In the genomic region with DNA sequence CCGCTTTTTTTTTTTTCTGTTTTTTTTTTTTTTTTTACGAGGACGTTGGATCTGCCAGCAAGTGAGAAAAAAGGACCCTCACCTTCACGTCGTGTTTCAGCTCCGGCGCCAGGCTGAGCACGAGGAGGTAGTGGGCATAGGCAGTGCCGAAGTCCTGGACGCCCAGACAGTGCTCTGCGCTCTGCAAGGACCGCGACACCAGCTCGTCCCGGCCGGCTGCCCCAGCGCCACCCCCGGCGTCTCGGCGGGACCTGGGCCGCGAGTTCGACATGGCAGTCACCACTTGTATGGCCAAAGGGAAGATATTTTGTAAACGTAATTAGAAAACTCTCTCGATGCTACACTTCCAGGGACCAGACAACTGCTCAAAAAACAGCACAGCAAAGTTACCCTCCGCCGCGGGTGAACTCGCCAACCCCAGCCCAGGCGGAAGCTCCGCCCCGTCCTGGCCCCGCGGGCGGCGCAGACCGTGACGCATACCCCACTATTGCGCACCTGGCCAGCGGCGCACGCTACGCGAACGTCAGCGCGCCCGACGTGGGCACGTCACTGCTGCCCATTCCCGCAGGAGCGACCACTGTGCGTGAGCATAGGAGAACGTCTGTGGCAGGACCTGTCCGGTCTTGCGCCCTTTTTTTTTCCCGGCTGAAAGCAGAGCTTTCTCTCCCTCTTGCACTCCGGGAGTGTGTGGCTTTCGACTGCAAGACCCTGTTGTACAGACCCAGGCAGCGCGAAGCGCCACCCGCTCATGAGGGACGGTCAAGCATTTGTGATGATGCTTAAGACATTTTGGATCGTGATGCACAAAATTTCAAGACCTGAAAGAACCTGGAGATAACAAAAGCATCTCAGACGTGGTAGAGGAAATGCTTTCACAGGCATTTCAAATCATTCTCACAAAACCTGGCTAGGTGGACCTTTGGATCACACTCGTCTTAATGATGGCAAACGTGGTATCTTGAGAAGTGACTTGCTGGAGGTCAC, we compare ENCODE assay signal across 1 cellular context.
TF ChIP-seq lines count a peak whose summit lies in the region.

PRMT9 (minus strand) TSS at position 447 of the 984 bp plus-strand sequence; CDS start at position 271, 176 bp downstream.

TF ChIP-seq in HepG2, 621 proteins besides CTCF, POLR2A, EP300 and RAD21 (continued from another document):
- TF ChIP-seq, protein P1, sequence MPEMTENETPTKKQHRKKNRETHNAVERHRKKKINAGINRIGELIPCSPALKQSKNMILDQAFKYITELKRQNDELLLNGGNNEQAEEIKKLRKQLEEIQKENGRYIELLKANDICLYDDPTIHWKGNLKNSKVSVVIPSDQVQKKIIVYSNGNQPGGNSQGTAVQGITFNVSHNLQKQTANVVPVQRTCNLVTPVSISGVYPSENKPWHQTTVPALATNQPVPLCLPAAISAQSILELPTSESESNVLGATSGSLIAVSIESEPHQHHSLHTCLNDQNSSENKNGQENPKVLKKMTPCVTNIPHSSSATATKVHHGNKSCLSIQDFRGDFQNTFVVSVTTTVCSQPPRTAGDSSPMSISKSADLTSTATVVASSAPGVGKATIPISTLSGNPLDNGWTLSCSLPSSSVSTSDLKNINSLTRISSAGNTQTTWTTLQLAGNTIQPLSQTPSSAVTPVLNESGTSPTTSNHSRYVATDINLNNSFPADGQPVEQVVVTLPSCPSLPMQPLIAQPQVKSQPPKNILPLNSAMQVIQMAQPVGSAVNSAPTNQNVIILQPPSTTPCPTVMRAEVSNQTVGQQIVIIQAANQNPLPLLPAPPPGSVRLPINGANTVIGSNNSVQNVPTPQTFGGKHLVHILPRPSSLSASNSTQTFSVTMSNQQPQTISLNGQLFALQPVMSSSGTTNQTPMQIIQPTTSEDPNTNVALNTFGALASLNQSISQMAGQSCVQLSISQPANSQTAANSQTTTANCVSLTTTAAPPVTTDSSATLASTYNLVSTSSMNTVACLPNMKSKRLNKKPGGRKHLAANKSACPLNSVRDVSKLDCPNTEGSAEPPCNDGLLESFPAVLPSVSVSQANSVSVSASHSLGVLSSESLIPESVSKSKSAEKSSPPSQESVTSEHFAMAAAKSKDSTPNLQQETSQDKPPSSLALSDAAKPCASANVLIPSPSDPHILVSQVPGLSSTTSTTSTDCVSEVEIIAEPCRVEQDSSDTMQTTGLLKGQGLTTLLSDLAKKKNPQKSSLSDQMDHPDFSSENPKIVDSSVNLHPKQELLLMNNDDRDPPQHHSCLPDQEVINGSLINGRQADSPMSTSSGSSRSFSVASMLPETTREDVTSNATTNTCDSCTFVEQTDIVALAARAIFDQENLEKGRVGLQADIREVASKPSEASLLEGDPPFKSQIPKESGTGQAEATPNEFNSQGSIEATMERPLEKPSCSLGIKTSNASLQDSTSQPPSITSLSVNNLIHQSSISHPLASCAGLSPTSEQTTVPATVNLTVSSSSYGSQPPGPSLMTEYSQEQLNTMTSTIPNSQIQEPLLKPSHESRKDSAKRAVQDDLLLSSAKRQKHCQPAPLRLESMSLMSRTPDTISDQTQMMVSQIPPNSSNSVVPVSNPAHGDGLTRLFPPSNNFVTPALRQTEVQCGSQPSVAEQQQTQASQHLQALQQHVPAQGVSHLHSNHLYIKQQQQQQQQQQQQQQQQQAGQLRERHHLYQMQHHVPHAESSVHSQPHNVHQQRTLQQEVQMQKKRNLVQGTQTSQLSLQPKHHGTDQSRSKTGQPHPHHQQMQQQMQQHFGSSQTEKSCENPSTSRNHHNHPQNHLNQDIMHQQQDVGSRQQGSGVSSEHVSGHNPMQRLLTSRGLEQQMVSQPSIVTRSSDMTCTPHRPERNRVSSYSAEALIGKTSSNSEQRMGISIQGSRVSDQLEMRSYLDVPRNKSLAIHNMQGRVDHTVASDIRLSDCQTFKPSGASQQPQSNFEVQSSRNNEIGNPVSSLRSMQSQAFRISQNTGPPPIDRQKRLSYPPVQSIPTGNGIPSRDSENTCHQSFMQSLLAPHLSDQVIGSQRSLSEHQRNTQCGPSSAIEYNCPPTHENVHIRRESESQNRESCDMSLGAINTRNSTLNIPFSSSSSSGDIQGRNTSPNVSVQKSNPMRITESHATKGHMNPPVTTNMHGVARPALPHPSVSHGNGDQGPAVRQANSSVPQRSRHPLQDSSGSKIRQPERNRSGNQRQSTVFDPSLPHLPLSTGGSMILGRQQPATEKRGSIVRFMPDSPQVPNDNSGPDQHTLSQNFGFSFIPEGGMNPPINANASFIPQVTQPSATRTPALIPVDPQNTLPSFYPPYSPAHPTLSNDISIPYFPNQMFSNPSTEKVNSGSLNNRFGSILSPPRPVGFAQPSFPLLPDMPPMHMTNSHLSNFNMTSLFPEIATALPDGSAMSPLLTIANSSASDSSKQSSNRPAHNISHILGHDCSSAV (CRISPR knock-in tag; IDR thresholded peaks at IDR 0.05; ENCODE audit: borderline replicate concordance) = 0 out of 2 replicates have a peak, but pooled peaks have one; percentile 9
- TF ChIP-seq XRCC5 (optimal IDR thresholded peaks at IDR 0.05; ENCODE audit: low read length) = peak; percentile 82
- TF ChIP-seq PRDM15 (CRISPR knock-in tag; IDR thresholded peaks at IDR 0.05) = peak; percentile 29
- peak; percentile 77; the same call in 1 of the 2 replicates for TF ChIP-seq SALL1 (CRISPR knock-in tag; IDR thresholded peaks at IDR 0.05)
- TF ChIP-seq, protein P2, sequence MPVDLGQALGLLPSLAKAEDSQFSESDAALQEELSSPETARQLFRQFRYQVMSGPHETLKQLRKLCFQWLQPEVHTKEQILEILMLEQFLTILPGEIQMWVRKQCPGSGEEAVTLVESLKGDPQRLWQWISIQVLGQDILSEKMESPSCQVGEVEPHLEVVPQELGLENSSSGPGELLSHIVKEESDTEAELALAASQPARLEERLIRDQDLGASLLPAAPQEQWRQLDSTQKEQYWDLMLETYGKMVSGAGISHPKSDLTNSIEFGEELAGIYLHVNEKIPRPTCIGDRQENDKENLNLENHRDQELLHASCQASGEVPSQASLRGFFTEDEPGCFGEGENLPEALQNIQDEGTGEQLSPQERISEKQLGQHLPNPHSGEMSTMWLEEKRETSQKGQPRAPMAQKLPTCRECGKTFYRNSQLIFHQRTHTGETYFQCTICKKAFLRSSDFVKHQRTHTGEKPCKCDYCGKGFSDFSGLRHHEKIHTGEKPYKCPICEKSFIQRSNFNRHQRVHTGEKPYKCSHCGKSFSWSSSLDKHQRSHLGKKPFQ (CRISPR knock-in tag; IDR thresholded peaks at IDR 0.05; ENCODE audit: insufficient replicate concordance) = peak; percentile 73
- TF ChIP-seq ZNF501 (CRISPR knock-in tag; IDR thresholded peaks at IDR 0.05) = peak; percentile 70
